25 cellular contexts compared by ENCODE assay signal in genomic region chrX:37690123-37690522, GRCh38. TPM values are rescaled to one million over a fixed set of nuclear protein-coding genes. Genes with fewer than 3 reads are reported as not detected.
"Had no signal": no experiment of that assay in that cellular context is flagged by ENCODE, and none has a peak within 500 bp of the region (broad histone marks: within the 10 kb centered on the region; RNA-seq: fewer than 3 reads in every experiment).

No MANE protein-coding gene starts in this region.

- ATAC-seq: HepG2, Panc1, PC-3 had no signal

- H3K9me3 ChIP-seq: SK-N-SH had no signal

- H3K9ac ChIP-seq: KMS-11, SK-N-SH had no signal

- DNase-seq: IMR-90, Kasumi-1, MV-4-11, NCI-H1048, NCI-H1105, NCI-H1417, NCI-H1436 treated with DMSO at 0.1 percent for 48 hours, NCI-H1694 treated with DMSO at 0.1 percent for 48 hours, NCI-H1930, NCI-H2081, NCI-H2107, NCI-H226, NCI-H446, NCI-H510A, NCI-H524 treated with DMSO at 0.1 percent for 48 hours, NCI-H69, NCI-H774, PC-3, SHP77, SK-N-SH, SW 1271 had no signal

- H3K27ac ChIP-seq: KMS-11, RWPE1 had no signal

RNA-seq across cellular contexts. Expression of gene XK, which starts 4.5 kb away (rescaled TPM):
- total RNA-seq: HepG2 had no signal
